7 cellular contexts compared by ENCODE assay signal in the genomic region with DNA sequence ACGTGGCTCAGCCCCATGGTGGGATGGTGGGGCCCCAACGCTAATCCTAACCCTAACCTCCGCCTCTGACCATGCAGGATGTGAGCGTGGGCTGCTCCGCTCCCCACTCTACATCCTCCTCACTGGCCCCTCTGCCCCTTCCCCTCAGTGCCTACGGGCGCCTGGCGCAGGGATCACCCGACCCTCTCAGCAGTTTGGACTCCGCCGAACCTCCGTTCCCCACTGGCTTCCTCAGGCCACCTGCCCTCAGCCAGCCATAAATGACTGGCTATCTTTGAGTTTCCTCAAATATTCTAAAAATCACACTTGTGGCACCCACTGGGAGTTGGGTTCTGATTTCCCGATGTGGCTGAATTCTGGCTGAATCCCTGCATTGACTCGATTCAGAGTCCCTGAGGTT.
DNase-seq lines count a peak whose midpoint lies in the region; ATAC-seq, FAIRE-seq and TF ChIP-seq lines count a peak whose summit lies in the region.
"Not testable (repeated sequence)": the region's sequence is repeated elsewhere in the genome, so short reads cannot be mapped to it uniquely, and the experiment has no call there.

No MANE protein-coding gene starts in this region.

- H3K79me2 ChIP-seq in mammary epithelial cell (ENCODE audit: insufficient read depth, low read length); H1 (ENCODE audit: control insufficient read depth in 1 of 2, insufficient read depth in 2 of 2, low read length in 2 of 2): not testable (repeated sequence)

- not testable (repeated sequence) for H3K79me1 ChIP-seq in IMR-90 (ENCODE audit: low read depth in 1 of 2, low read length in 2 of 2); H1 (ENCODE audit: low read depth, low read length)

- not testable (repeated sequence) for H3K23ac ChIP-seq in IMR-90 (ENCODE audit: low read depth, low read length); H1 (ENCODE audit: insufficient read length)

- TF ChIP-seq RAD21 in IMR-90 (IDR thresholded peaks at IDR 0.05; ENCODE audit: low read length); H1 (IDR thresholded peaks at IDR 0.05 in 1 of 2, conservative IDR thresholded peaks at IDR 0.05 in 1 of 2; ENCODE audit: low read depth in 2 of 2, low read length in 2 of 2): not testable (repeated sequence)

- not testable (repeated sequence) for H4K5ac ChIP-seq in IMR-90 (ENCODE audit: low read depth, low read length); H1 (ENCODE audit: insufficient read length, low read depth, low read length)

- not testable (repeated sequence) for H4K8ac ChIP-seq in IMR-90 (ENCODE audit: low read depth in 2 of 2, low read length in 2 of 2); H1 (ENCODE audit: extremely low read depth, insufficient read depth, low read length)

- H2BK15ac ChIP-seq in IMR-90 (ENCODE audit: low read depth, low read length); H1 (ENCODE audit: low read length): not testable (repeated sequence)

- H3K4ac ChIP-seq in IMR-90 (ENCODE audit: low read depth, low read length) = 0 out of 2 replicates have a peak overlapping the region, but pooled peaks have one; percentile 61
- H3K4ac ChIP-seq in H1 (replicated peaks; ENCODE audit: insufficient read length, low read depth, low read length) = not testable (repeated sequence)

- BruUV-seq in IMR-90 (replicated peaks; lab: Mats Ljungman, UMichigan); mammary epithelial cell (replicated peaks; lab: Mats Ljungman, UMichigan): not testable (repeated sequence)

- H3K9ac ChIP-seq in IMR-90 (ENCODE audit: low read depth, low read length); mammary epithelial cell (ENCODE audit: insufficient read depth, low read length); H1 (replicated peaks in 1 of 4; ENCODE audit: extremely low read depth in 1 of 4, low read depth in 3 of 4, low read length in 3 of 4): not testable (repeated sequence)
- H3K9ac ChIP-seq in mucosa of stomach (ENCODE audit: low read length) = peak overlapping the region; percentile 43

- not testable (repeated sequence) for H3K18ac ChIP-seq in IMR-90 (ENCODE audit: low read depth, low read length); H1 (ENCODE audit: extremely low read depth, low read length)

- H3K56ac ChIP-seq in IMR-90 (ENCODE audit: extremely low read depth, insufficient read depth, low read length); H1 (replicated peaks; ENCODE audit: insufficient read length, low read depth, low read length): not testable (repeated sequence)

- not testable (repeated sequence) for ATAC-seq in IMR-90 (ENCODE audit: low read depth)

- dilution Hi-C loops in IMR-90 (cut with HindIII; ENCODE audit: low sequenced_read_pairs, unreplicated experiment); mammary epithelial cell (cut with HindIII; ENCODE audit: low sequenced_read_pairs): not testable (repeated sequence)

- not testable (repeated sequence) for H2AK5ac ChIP-seq in IMR-90 (ENCODE audit: low read depth, low read length); H1 (ENCODE audit: low read depth, low read length)

- not testable (repeated sequence) for H2BK120ac ChIP-seq in IMR-90 (ENCODE audit: low read depth, low read length); H1 (replicated peaks; ENCODE audit: low read depth, low read length)

- H2BK5ac ChIP-seq in IMR-90 (ENCODE audit: low read depth, low read length, poor library complexity, severe bottlenecking) = not testable (repeated sequence)
- 0 out of 2 replicates have a peak overlapping the region, but pooled peaks have one; percentile 7 for H2BK5ac ChIP-seq in H1 (ENCODE audit: low read depth, low read length)

- POLR2A ChIA-PET in IMR-90 (lab: Charles Lee; ENCODE audit: unreplicated experiment); H1 (lab: Charles Lee; ENCODE audit: partially characterized antibody): not testable (repeated sequence)

- not testable (repeated sequence) for H2BK20ac ChIP-seq in IMR-90 (ENCODE audit: low read depth, low read length); H1 (ENCODE audit: low read length)

- not testable (repeated sequence) for H3K14ac ChIP-seq in IMR-90 (replicated peaks; ENCODE audit: low read depth, low read length); H1 (ENCODE audit: insufficient read length)

- H2AK9ac ChIP-seq in IMR-90 (replicated peaks; ENCODE audit: low read depth, low read length, poor library complexity) = not testable (repeated sequence)

- not testable (repeated sequence) for H3K4me1 ChIP-seq in IMR-90 (ENCODE audit: control insufficient read depth, insufficient read depth, low read length); H1 (replicated peaks in 1 of 4; ENCODE audit: control insufficient read depth in 3 of 4, insufficient read depth in 4 of 4, low read length in 3 of 4); mucosa of stomach (ENCODE audit: control insufficient read depth, insufficient read depth, low read length); sigmoid colon
- H3K4me1 ChIP-seq in mammary epithelial cell (ENCODE audit: insufficient read depth, low read length) = peaks cover 16% of the 10 kb centered on the region

- FAIRE-seq in H1 (lab: Jason Lieb, UNC) = not testable (repeated sequence)

- not testable (repeated sequence) for H3K4me3 ChIP-seq in IMR-90 (ENCODE audit: insufficient read depth, low read depth, low read length); mammary epithelial cell (replicated peaks in 1 of 3; ENCODE audit: insufficient read depth in 1 of 3, low read depth in 2 of 3, low read length in 3 of 3); H1 (ENCODE audit: extremely low read depth in 1 of 4, insufficient read depth in 2 of 4, low read depth in 3 of 4, low read length in 4 of 4); mucosa of stomach (ENCODE audit: low read length); sigmoid colon

- H3K27me3 ChIP-seq in IMR-90 (ENCODE audit: control insufficient read depth, insufficient read depth, low read length); mammary epithelial cell (ENCODE audit: insufficient read depth, low read length); H1 (replicated peaks in 1 of 4; ENCODE audit: control insufficient read depth in 3 of 4, extremely low read depth in 1 of 4, insufficient read depth in 3 of 4, low read length in 3 of 4); mucosa of stomach (ENCODE audit: control insufficient read depth, insufficient read depth, low read length); sigmoid colon: not testable (repeated sequence)

- not testable (repeated sequence) for TF ChIP-seq CTCF in IMR-90 (conservative IDR thresholded peaks at IDR 0.05; ENCODE audit: low read depth, low read length); mammary epithelial cell (conservative IDR thresholded peaks at IDR 0.05 in 1 of 2, IDR thresholded peaks at IDR 0.05 in 1 of 2; ENCODE audit: extremely low read depth in 1 of 2, insufficient read depth in 1 of 2, low read depth in 1 of 2, low read length in 2 of 2); H1 (IDR thresholded peaks at IDR 0.05; ENCODE audit: control extremely low read depth in 1 of 3, insufficient read depth in 1 of 3, low read depth in 1 of 3, low read length in 3 of 3); sigmoid colon (IDR thresholded peaks at IDR 0.05)

- not testable (repeated sequence) for H3K4me2 ChIP-seq in IMR-90 (ENCODE audit: low read depth, low read length); H1 (ENCODE audit: insufficient read depth in 1 of 2, low read depth in 2 of 2, low read length in 2 of 2)
- H3K4me2 ChIP-seq in mammary epithelial cell (ENCODE audit: insufficient read depth, low read depth, low read length) = peak overlapping the region; percentile 80

- in situ Hi-C loops in IMR-90 (cut with MboI; ENCODE audit: low sequenced_read_pairs) = loop anchor here (25.0 kb wide), 1 partner anchor 290 kb away; a partner anchor contains a TSS
- in situ Hi-C loops in mammary epithelial cell (cut with MboI; ENCODE audit: low sequenced_read_pairs in 2 of 2) = not testable (repeated sequence)

- H4K20me1 ChIP-seq in IMR-90 (ENCODE audit: insufficient read depth, low read length); mammary epithelial cell (ENCODE audit: insufficient read depth, low read length); H1 (replicated peaks in 1 of 2; ENCODE audit: control insufficient read depth in 1 of 2, insufficient read depth in 2 of 2, low read length in 2 of 2): not testable (repeated sequence)

- not testable (repeated sequence) for TF ChIP-seq POLR2A in IMR-90 (IDR thresholded peaks at IDR 0.05; ENCODE audit: low read depth, low read length); H1 (IDR thresholded peaks at IDR 0.05; ENCODE audit: control extremely low read depth in 1 of 2, low read depth in 2 of 2, low read length in 2 of 2); sigmoid colon (IDR thresholded peaks at IDR 0.05)

- not testable (repeated sequence) for DNase-seq in IMR-90; mammary epithelial cell; H1 (ENCODE audit: low read depth in 1 of 2, low spot score in 2 of 2)
- peak; percentile 34 for DNase-seq in activated effector memory CD4-positive, alpha-beta T cell treated with anti-CD3 and anti-CD28 coated beads, Interleukin-2, amount 50 U/mL, for 16 hours
- DNase-seq in islet precursor cell = peak; percentile 20
- DNase-seq in sigmoid colon = peak; percentile 39

- intact Hi-C loops in IMR-90 (cut with micrococcal nuclease); mammary epithelial cell (cut with micrococcal nuclease); sigmoid colon (cut with DNase I): not testable (repeated sequence)

- not testable (repeated sequence) for H3K23me2 ChIP-seq in H1 (ENCODE audit: low read depth, low read length)

- CTCF ChIA-PET in IMR-90 (lab: Yijun Ruan, JAX); mammary epithelial cell (lab: Charles Lee; ENCODE audit: low non-redundant PET); H1 (lab: Charles Lee; ENCODE audit: partially characterized antibody): not testable (repeated sequence)

- H2BK12ac ChIP-seq in H1 (ENCODE audit: low read depth, low read length) = not testable (repeated sequence)

- not testable (repeated sequence) for H4K91ac ChIP-seq in IMR-90 (ENCODE audit: insufficient read depth, low read depth, low read length); H1 (replicated peaks; ENCODE audit: insufficient read length, low read length)

- not testable (repeated sequence) for H3K9me3 ChIP-seq in IMR-90 (ENCODE audit: control insufficient read depth, insufficient read depth, low read length); mammary epithelial cell (replicated peaks; ENCODE audit: insufficient read depth, low read length); H1 (ENCODE audit: insufficient read depth in 2 of 2, low read depth in 1 of 2, low read length in 1 of 2); mucosa of stomach (ENCODE audit: control insufficient read depth, low read length); sigmoid colon

- not testable (repeated sequence) for H3K36me3 ChIP-seq in IMR-90 (ENCODE audit: control insufficient read depth, insufficient read depth, low read length); mammary epithelial cell (ENCODE audit: insufficient read depth, low read length); H1 (ENCODE audit: control insufficient read depth in 2 of 4, insufficient read depth in 4 of 4, low read length in 3 of 4); mucosa of stomach (ENCODE audit: control insufficient read depth, insufficient read depth, low read length); sigmoid colon

- not testable (repeated sequence) for H2AFZ ChIP-seq in IMR-90 (replicated peaks; ENCODE audit: low read length, poor library complexity); H1 (ENCODE audit: low read length)
- peak overlapping the region; percentile 90 for H2AFZ ChIP-seq in mammary epithelial cell (ENCODE audit: low read depth, low read length)

- WGBS in IMR-90 (ENCODE audit: extremely low coverage in 2 of 2, insufficient read length in 1 of 2), 2 experiments = no CpG with 5 or more reads among the region's 14 CpGs
- WGBS in mammary epithelial cell (ENCODE audit: low coverage, missing lambda C conversion rate) = 97% methylated on average over 9 of the region's 14 CpGs
- 92% methylated on average over 13 of the region's 14 CpGs; no CpG with 5 or more reads in 1 of the 2 experiments for WGBS in H1 (ENCODE audit: extremely low coverage in 1 of 2, insufficient coverage in 1 of 2, insufficient read length in 1 of 2, insufficient replicate concordance in 2 of 2, low coverage in 1 of 2, low lambda C conversion rate in 2 of 2, missing lambda C conversion rate in 1 of 2), 2 experiments
- 95 to 98% methylated on average over 14 of the region's 14 CpGs for whole genome bisulfite sequencing in sigmoid colon, 2 donors

- H3K9me1 ChIP-seq in IMR-90 (ENCODE audit: insufficient read depth, low read length) = not testable (repeated sequence)

- TF ChIP-seq EP300 in H1 (IDR thresholded peaks at IDR 0.05; ENCODE audit: borderline replicate concordance in 1 of 2, low read depth in 2 of 2, low read length in 2 of 2); sigmoid colon (IDR thresholded peaks at IDR 0.05): not testable (repeated sequence)

- not testable (repeated sequence) for H3K27ac ChIP-seq in IMR-90 (ENCODE audit: insufficient read depth, low read length); mammary epithelial cell (ENCODE audit: insufficient read depth, low read depth, low read length); H1 (ENCODE audit: low read depth, low read length); sigmoid colon
